ENCODE assay signal across 10 cellular contexts in the genomic region with DNA sequence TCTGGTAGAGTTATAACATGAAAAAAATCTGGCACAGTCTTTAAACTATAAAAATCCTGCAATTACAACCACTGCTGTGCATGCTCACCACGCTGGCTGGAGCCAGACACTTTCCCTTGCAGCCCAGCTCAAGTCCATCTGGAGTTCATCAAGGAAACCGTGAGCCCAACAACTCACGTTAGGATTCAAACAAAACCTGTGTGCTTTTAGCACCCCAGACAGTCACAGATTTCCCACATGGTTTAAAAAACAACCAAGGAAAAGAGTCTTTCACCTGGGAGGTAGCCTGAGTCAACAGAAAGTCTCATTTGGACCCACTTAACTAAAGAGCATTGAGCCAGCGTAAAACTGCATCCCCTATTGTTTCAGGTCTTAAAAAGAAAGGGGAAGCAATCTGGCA. TPM values are rescaled to one million over a fixed set of nuclear protein-coding genes. Genes with fewer than 3 reads are reported as not detected.
DNase-seq lines count a peak whose midpoint lies in the region; ATAC-seq and TF ChIP-seq lines count a peak whose summit lies in the region.
"Had no signal": no experiment of that assay in that cellular context is flagged by ENCODE, and none has a peak within 500 bp of the region (broad histone marks: within the 10 kb centered on the region; RNA-seq: fewer than 3 reads in every experiment).

No MANE protein-coding gene starts in this region.

- H3K27ac ChIP-seq in ACC112 (ENCODE audit: low read depth, low read length) (no peak overlapping the region), duodenal mucosa (ENCODE audit: low read depth, low read length) (peak overlapping the region; percentile 18)

- no peak overlapping the region for H2AFZ ChIP-seq in ACC112 (ENCODE audit: low read length, unreplicated experiment)

- DNase-seq in NCI-H1694 treated with DMSO at 0.1 percent for 48 hours (lab: John Stamatoyannopoulos, UW) (peak; percentile 79), mesothelial cell of epicardium (ENCODE audit: low spot score in 2 of 2, unreplicated experiment in 2 of 2) (no peak), RKO (ENCODE audit: low spot score) (no peak)
- no peak for DNase-seq in activated CD4-positive, alpha-beta memory T cell treated with anti-CD3 and anti-CD28 coated beads, Interleukin-2, amount 10 ng/mL, durations not matched to agents 7 days and 5 days
- DNase-seq in activated CD4-positive, alpha-beta T cell treated with anti-CD3 and anti-CD28 coated beads, Interleukin-2, amount 50 U/mL, for 4 hours, result no peak
- DNase-seq: CD4-positive, CD25-positive, alpha-beta regulatory T cell had no signal

- peaks cover 47% of the 10 kb centered on the region for H3K4me1 Mint-ChIP-seq in mesothelial cell of epicardium
- peaks cover 6% of the 10 kb centered on the region for H3K4me1 Mint-ChIP-seq in activated CD4-positive, alpha-beta memory T cell treated with anti-CD3 and anti-CD28 coated beads, Interleukin-2, amount 10 ng/mL, durations not matched to agents 7 days and 5 days
- H3K4me1 Mint-ChIP-seq: activated naive CD4-positive, alpha-beta T cell treated with anti-CD3 and anti-CD28 coated beads, Interleukin-2, amount 50 U/mL, for 24 hours had no signal

- peaks cover 16% of the 10 kb centered on the region for H3K36me3 ChIP-seq in ACC112 (ENCODE audit: insufficient read depth, low read length)
- peaks cover 8 to 12% of the 10 kb centered on the region in 2 donors for H3K36me3 ChIP-seq in duodenal mucosa (ENCODE audit: control insufficient read depth in 1 of 2, insufficient read depth in 2 of 2, low read length in 2 of 2)

- H3K27me3 ChIP-seq in ACC112 (ENCODE audit: insufficient read depth, low read length) (no peaks in the 10 kb centered on the region), duodenal mucosa (ENCODE audit: control insufficient read depth in 1 of 2, insufficient read depth in 2 of 2, low read length in 2 of 2) (no peaks in the 10 kb centered on the region)

- POLR2A ChIA-PET in activated CD4-positive, alpha-beta memory T cell treated with anti-CD3 and anti-CD28 coated beads, Interleukin-2, amount 10 ng/mL, durations not matched to agents 7 days and 5 days (lab: Charles Lee), result no interaction called here

- CTCF ChIA-PET in activated CD4-positive, alpha-beta memory T cell treated with anti-CD3 and anti-CD28 coated beads, Interleukin-2, amount 10 ng/mL, durations not matched to agents 7 days and 5 days (lab: Charles Lee), result no interaction called here

- H3K9ac ChIP-seq in duodenal mucosa (ENCODE audit: low read depth in 1 of 2, low read length in 2 of 2), result peak overlapping the region in 1 of 2 donors; percentile 1

- H3K4me3 ChIP-seq in ACC112 (ENCODE audit: low read depth, low read length) (peak overlapping the region; percentile 88), duodenal mucosa (ENCODE audit: low read depth in 1 of 2, low read length in 2 of 2) (peak overlapping the region; percentile 81 to 92)

- no peaks in the 10 kb centered on the region for H3K27me3 Mint-ChIP-seq in mesothelial cell of epicardium (ENCODE audit: low read depth)
- H3K27me3 Mint-ChIP-seq in activated CD4-positive, alpha-beta memory T cell treated with anti-CD3 and anti-CD28 coated beads, Interleukin-2, amount 10 ng/mL, durations not matched to agents 7 days and 5 days, result peaks cover 25% of the 10 kb centered on the region

- H3K27ac Mint-ChIP-seq in mesothelial cell of epicardium, result peak overlapping the region; percentile 79
- H3K27ac Mint-ChIP-seq in activated CD4-positive, alpha-beta memory T cell treated with anti-CD3 and anti-CD28 coated beads, Interleukin-2, amount 10 ng/mL, durations not matched to agents 7 days and 5 days, result no peak overlapping the region
- H3K27ac Mint-ChIP-seq: activated naive CD4-positive, alpha-beta T cell treated with anti-CD3 and anti-CD28 coated beads, Interleukin-2, amount 50 U/mL, for 24 hours; CD4-positive, CD25-positive, alpha-beta regulatory T cell had no signal

- peaks cover 19% of the 10 kb centered on the region for H3K36me3 Mint-ChIP-seq in mesothelial cell of epicardium
- no peaks in the 10 kb centered on the region for H3K36me3 Mint-ChIP-seq in activated CD4-positive, alpha-beta memory T cell treated with anti-CD3 and anti-CD28 coated beads, Interleukin-2, amount 10 ng/mL, durations not matched to agents 7 days and 5 days (ENCODE audit: low read depth)
- H3K36me3 Mint-ChIP-seq: activated naive CD4-positive, alpha-beta T cell treated with anti-CD3 and anti-CD28 coated beads, Interleukin-2, amount 50 U/mL, for 24 hours; CD4-positive, CD25-positive, alpha-beta regulatory T cell had no signal

- ATAC-seq in GM21737 (IDR thresholded peaks at IDR 0.05; ENCODE audit: unreplicated experiment), result no peak

- peak overlapping the region; percentile 38 for H3K4me3 Mint-ChIP-seq in mesothelial cell of epicardium
- no peak overlapping the region for H3K4me3 Mint-ChIP-seq in activated CD4-positive, alpha-beta memory T cell treated with anti-CD3 and anti-CD28 coated beads, Interleukin-2, amount 10 ng/mL, durations not matched to agents 7 days and 5 days
- H3K4me3 Mint-ChIP-seq: activated naive CD4-positive, alpha-beta T cell treated with anti-CD3 and anti-CD28 coated beads, Interleukin-2, amount 50 U/mL, for 24 hours; CD4-positive, CD25-positive, alpha-beta regulatory T cell had no signal

- TF ChIP-seq CTCF in mesothelial cell of epicardium (IDR thresholded peaks at IDR 0.05; ENCODE audit: unreplicated experiment), result no peak

- peaks cover 27% of the 10 kb centered on the region for H3K4me1 ChIP-seq in ACC112 (ENCODE audit: control insufficient read depth, insufficient read depth, low read length, unreplicated experiment)
- peaks cover 1 to 14% of the 10 kb centered on the region in 2 donors for H3K4me1 ChIP-seq in duodenal mucosa (ENCODE audit: control insufficient read depth in 1 of 2, insufficient read depth in 2 of 2, low read length in 2 of 2)

- no peaks in the 10 kb centered on the region for H3K9me3 ChIP-seq in duodenal mucosa (ENCODE audit: control insufficient read depth in 1 of 2, low read length in 2 of 2)

- H3K79me2 ChIP-seq in ACC112 (ENCODE audit: control insufficient read depth, insufficient read depth, low read length, unreplicated experiment), result peaks cover 77% of the 10 kb centered on the region

- no peaks in the 10 kb centered on the region for H3K9me3 Mint-ChIP-seq in mesothelial cell of epicardium
- H3K9me3 Mint-ChIP-seq in activated CD4-positive, alpha-beta memory T cell treated with anti-CD3 and anti-CD28 coated beads, Interleukin-2, amount 10 ng/mL, durations not matched to agents 7 days and 5 days, result peaks cover 3% of the 10 kb centered on the region
- H3K9me3 Mint-ChIP-seq: activated naive CD4-positive, alpha-beta T cell treated with anti-CD3 and anti-CD28 coated beads, Interleukin-2, amount 50 U/mL, for 24 hours had no signal

RNA-seq across cellular contexts. Expression of a gene that starts 4.7 kb away (rescaled TPM):
- 16.2 to 22.3 TPM (median 20.3 TPM) in 3 replicates for total RNA-seq in mesothelial cell of epicardium
- total RNA-seq in activated CD4-positive, alpha-beta memory T cell treated with anti-CD3 and anti-CD28 coated beads, Interleukin-2, amount 10 ng/mL, durations not matched to agents 7 days and 5 days, result under 1 TPM; 0.08 to 0.18 TPM
- total RNA-seq: CD4-positive, CD25-positive, alpha-beta regulatory T cell had no signal

Comparison
In these comparisons a context has a peak if more than half of its experiments do, and no peak if none do; other contexts are left out.
1. RNA of a gene that starts 4.7 kb away (total RNA-seq): 16.2 to 22.3 TPM in mesothelial cell of epicardium; 0.08 to 0.18 TPM in activated CD4-positive, alpha-beta memory T cell treated with anti-CD3 and anti-CD28 coated beads, Interleukin-2, amount 10 ng/mL, durations not matched to agents 7 days and 5 days; every median in the first group is over 10 times any median in the second.